Comparison of ENCODE assay signal across 8 cellular contexts in genomic region chr7:24290004-24290641, GRCh38. TPM values are rescaled to one million over a fixed set of nuclear protein-coding genes. Genes with fewer than 3 reads are reported as not detected.
DNase-seq lines count a peak whose midpoint lies in the region; ATAC-seq lines count a peak whose summit lies in the region.

No MANE protein-coding gene starts in this region.

- 30% methylated on average over 5 of the region's 5 CpGs for WGBS in right cardiac atrium

- no peaks in the 10 kb centered on the region for H3K4me1 ChIP-seq in right cardiac atrium (ENCODE audit: control insufficient read depth, insufficient read depth, low read length)

- DNase-seq in EH (ENCODE audit: low read depth) (peak; percentile 49), NCI-H748 treated with DMSO at 0.1 percent for 48 hours (lab: John Stamatoyannopoulos, UW) (peak; percentile 30), right cardiac atrium (peak in 1 of 3 donors; percentile 35), AG08395 (ENCODE audit: low spot score) (no peak)
- DNase-seq in activated T-cell treated with anti-CD3 and anti-CD28 coated beads, Interleukin-2, amount 50 U/mL, for 1 hour, result peak; percentile 21
- DNase-seq in stimulated activated CD4-positive, alpha-beta T cell treated with anti-CD3 and anti-CD28 coated beads, Interleukin-1b, Interleukin-23, amount 100 ng/mL, for 48 hours, result peak; percentile 73

- intact Hi-C loops in right cardiac atrium (cut with DNase I), result loop anchor here in 1 of 4 donors (10.0 kb wide), 1 partner anchor 375 kb away; no protein-coding TSS in a partner anchor

- H3K27ac ChIP-seq in right cardiac atrium (ENCODE audit: low read length), result no peak overlapping the region

- H3K27me3 ChIP-seq in right cardiac atrium (ENCODE audit: control insufficient read depth, insufficient read depth), result no peaks in the 10 kb centered on the region

- ATAC-seq in GM19455 (IDR thresholded peaks at IDR 0.05; ENCODE audit: unreplicated experiment) (peak; percentile 99), HG03378 (IDR thresholded peaks at IDR 0.05; ENCODE audit: unreplicated experiment) (peak; percentile 98), right cardiac atrium (peak; percentile 62 to 64)

- H3K9me3 ChIP-seq in right cardiac atrium (ENCODE audit: control insufficient read depth, low read length), result no peaks in the 10 kb centered on the region

- H3K4me3 ChIP-seq in right cardiac atrium (ENCODE audit: low read length), result no peak overlapping the region

RNA-seq across cellular contexts. Expression of gene NPY, which starts 6.1 kb away (rescaled TPM):
- not detected for total RNA-seq in right cardiac atrium
- 1.9 TPM for polyA plus RNA-seq in right cardiac atrium
